Comparison of ENCODE assay signal across 1 cellular context in genomic region chr15:63070681-63071129, GRCh38.
TF ChIP-seq lines count a peak whose summit lies in the region.

No MANE protein-coding gene starts in this region.

TF ChIP-seq in A549, 52 proteins besides CTCF, POLR2A, EP300 and RAD21 (continued from another document):
- TF ChIP-seq BCL3 (IDR thresholded peaks at IDR 0.05) (no peak), ESRRA (IDR thresholded peaks at IDR 0.05; ENCODE audit: borderline replicate concordance, low read length) (no peak), NFE2L2 (conservative IDR thresholded peaks at IDR 0.05; ENCODE audit: low read length) (no peak), RFX5 (IDR thresholded peaks at IDR 0.05) (no peak)
- TF ChIP-seq, protein P1, sequence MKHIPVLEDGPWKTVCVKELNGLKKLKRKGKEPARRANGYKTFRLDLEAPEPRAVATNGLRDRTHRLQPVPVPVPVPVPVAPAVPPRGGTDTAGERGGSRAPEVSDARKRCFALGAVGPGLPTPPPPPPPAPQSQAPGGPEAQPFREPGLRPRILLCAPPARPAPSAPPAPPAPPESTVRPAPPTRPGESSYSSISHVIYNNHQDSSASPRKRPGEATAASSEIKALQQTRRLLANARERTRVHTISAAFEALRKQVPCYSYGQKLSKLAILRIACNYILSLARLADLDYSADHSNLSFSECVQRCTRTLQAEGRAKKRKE (CRISPR knock-in tag; IDR thresholded peaks at IDR 0.05; ENCODE audit: low read depth) = no peak
- TF ChIP-seq, protein P2, sequence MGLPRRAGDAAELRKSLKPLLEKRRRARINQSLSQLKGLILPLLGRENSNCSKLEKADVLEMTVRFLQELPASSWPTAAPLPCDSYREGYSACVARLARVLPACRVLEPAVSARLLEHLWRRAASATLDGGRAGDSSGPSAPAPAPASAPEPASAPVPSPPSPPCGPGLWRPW (IDR thresholded peaks at IDR 0.05) = no peak
